22 cellular contexts compared by ENCODE assay signal in genomic region chr10:29480281-29480954, GRCh38.
DNase-seq lines count a peak whose midpoint lies in the region; FAIRE-seq and TF ChIP-seq lines count a peak whose summit lies in the region.
"Had no signal": no experiment of that assay in that cellular context is flagged by ENCODE, and none has a peak within 500 bp of the region (broad histone marks: within the 10 kb centered on the region; RNA-seq: fewer than 3 reads in every experiment).

No MANE protein-coding gene starts in this region.

- FAIRE-seq in GM12892 (lab: Jason Lieb, UNC) = peak; percentile 60
- FAIRE-seq: G401.6, GM18507, TTC549 had no signal

- H3K9me3 Mint-ChIP-seq in endodermal cell (no peaks in the 10 kb centered on the region), osteocyte (ENCODE audit: unreplicated experiment) (no peaks in the 10 kb centered on the region)
- no peaks in the 10 kb centered on the region for H3K9me3 Mint-ChIP-seq in activated CD4-positive, alpha-beta memory T cell treated with anti-CD3 and anti-CD28 coated beads, Interleukin-2, amount 10 ng/mL, durations not matched to agents 7 days and 5 days
- H3K9me3 Mint-ChIP-seq: activated naive CD8-positive, alpha-beta T cell treated with anti-CD3 and anti-CD28 coated beads for 36 hours; activated T-helper 1 cell treated with anti-CD3 and anti-CD28 coated beads, Interleukin-12 subunit alpha, Interleukin-12 subunit beta, Interleukin-2, Interleukin-4 antibody, amounts not matched to agents 30 ng/mL and 10 ng/mL and 1 ng/mL, durations not matched to agents 14 hours and 24 hours and 36 hours; CD4-positive, CD25-positive, alpha-beta regulatory T cell; central memory CD8-positive, alpha-beta T cell had no signal

- H3K4me3 ChIP-seq in endodermal cell (ENCODE audit: low read length) = no peak overlapping the region
- no peak overlapping the region for H3K4me3 ChIP-seq in trophoblast cell (ENCODE audit: low read depth, low read length)

- H3K27ac ChIP-seq in endodermal cell (ENCODE audit: low read depth, low read length) = no peak overlapping the region
- no peak overlapping the region for H3K27ac ChIP-seq in trophoblast cell (ENCODE audit: low read depth, low read length)

- WGBS in endodermal cell (ENCODE audit: insufficient coverage in 1 of 2, insufficient read length in 1 of 2), 2 experiments = 88 to 95% methylated on average over 11 to 22 of the region's 22 CpGs
- WGBS in trophoblast cell (ENCODE audit: extremely low coverage, insufficient coverage, insufficient read length) = no CpG with 5 or more reads among the region's 22 CpGs

- H3K9ac ChIP-seq in endodermal cell (ENCODE audit: extremely low read depth, low read length, poor library complexity, severe bottlenecking) (no peak overlapping the region), trophoblast cell (ENCODE audit: low read length) (no peak overlapping the region)

- no peak overlapping the region for H4K12ac ChIP-seq in trophoblast cell (ENCODE audit: low read depth, low read length)

- H3K27me3 Mint-ChIP-seq in endodermal cell (ENCODE audit: insufficient read depth) (no peaks in the 10 kb centered on the region), osteocyte (ENCODE audit: unreplicated experiment) (no peaks in the 10 kb centered on the region)
- no peaks in the 10 kb centered on the region for H3K27me3 Mint-ChIP-seq in activated CD4-positive, alpha-beta memory T cell treated with anti-CD3 and anti-CD28 coated beads, Interleukin-2, amount 10 ng/mL, durations not matched to agents 7 days and 5 days
- H3K27me3 Mint-ChIP-seq: activated naive CD8-positive, alpha-beta T cell treated with anti-CD3 and anti-CD28 coated beads for 36 hours; CD4-positive, CD25-positive, alpha-beta regulatory T cell; central memory CD8-positive, alpha-beta T cell had no signal

- no peak overlapping the region for H3K4me3 Mint-ChIP-seq in endodermal cell
- H3K4me3 Mint-ChIP-seq in osteocyte (ENCODE audit: unreplicated experiment) = no peak overlapping the region
- H3K4me3 Mint-ChIP-seq in activated CD4-positive, alpha-beta memory T cell treated with anti-CD3 and anti-CD28 coated beads, Interleukin-2, amount 10 ng/mL, durations not matched to agents 7 days and 5 days = no peak overlapping the region
- H3K4me3 Mint-ChIP-seq: activated naive CD8-positive, alpha-beta T cell treated with anti-CD3 and anti-CD28 coated beads for 36 hours; activated T-helper 1 cell treated with anti-CD3 and anti-CD28 coated beads, Interleukin-12 subunit alpha, Interleukin-12 subunit beta, Interleukin-2, Interleukin-4 antibody, amounts not matched to agents 30 ng/mL and 10 ng/mL and 1 ng/mL, durations not matched to agents 14 hours and 24 hours and 36 hours; CD4-positive, CD25-positive, alpha-beta regulatory T cell; central memory CD8-positive, alpha-beta T cell had no signal

- H4K91ac ChIP-seq in trophoblast cell (ENCODE audit: low read depth, low read length) = no peak overlapping the region

- H3K79me1 ChIP-seq in trophoblast cell (ENCODE audit: low read length) = peaks cover 1% of the 10 kb centered on the region

- H3K18ac ChIP-seq in trophoblast cell (ENCODE audit: low read length) = no peak overlapping the region

- H3K4me2 ChIP-seq in trophoblast cell (ENCODE audit: low read length) = no peak overlapping the region

- H3K36me3 Mint-ChIP-seq in endodermal cell (ENCODE audit: low read depth) = peaks cover 30% of the 10 kb centered on the region
- peaks cover 51% of the 10 kb centered on the region for H3K36me3 Mint-ChIP-seq in osteocyte (ENCODE audit: unreplicated experiment)
- H3K36me3 Mint-ChIP-seq in activated CD4-positive, alpha-beta memory T cell treated with anti-CD3 and anti-CD28 coated beads, Interleukin-2, amount 10 ng/mL, durations not matched to agents 7 days and 5 days (ENCODE audit: low read depth) = no peaks in the 10 kb centered on the region

- H4K8ac ChIP-seq in trophoblast cell (ENCODE audit: low read depth, low read length) = no peak overlapping the region

- no peak overlapping the region for H2AFZ ChIP-seq in trophoblast cell (ENCODE audit: insufficient read depth, low read length, poor library complexity)

- no peak overlapping the region for H3K23ac ChIP-seq in trophoblast cell (ENCODE audit: low read length)

- no peak for TF ChIP-seq POLR2A in GM12892 (IDR thresholded peaks at IDR 0.05; ENCODE audit: low read depth, low read length)

- H3K14ac ChIP-seq in trophoblast cell (ENCODE audit: low read length) = no peak overlapping the region

- H3K4me1 Mint-ChIP-seq in endodermal cell (peaks cover 18% of the 10 kb centered on the region), osteocyte (ENCODE audit: unreplicated experiment) (peaks cover 20% of the 10 kb centered on the region)
- peaks cover 21% of the 10 kb centered on the region for H3K4me1 Mint-ChIP-seq in activated CD4-positive, alpha-beta memory T cell treated with anti-CD3 and anti-CD28 coated beads, Interleukin-2, amount 10 ng/mL, durations not matched to agents 7 days and 5 days

- no peak overlapping the region for H3K4ac ChIP-seq in trophoblast cell (ENCODE audit: low read depth, low read length)

- CTCF ChIA-PET in activated CD4-positive, alpha-beta memory T cell treated with anti-CD3 and anti-CD28 coated beads, Interleukin-2, amount 10 ng/mL, durations not matched to agents 7 days and 5 days (lab: Charles Lee) = no interaction called here

- no peak overlapping the region for H2BK120ac ChIP-seq in trophoblast cell (ENCODE audit: insufficient read depth, low read length, poor library complexity)

- H3K27ac Mint-ChIP-seq in endodermal cell (peak overlapping the region; percentile 26), osteocyte (ENCODE audit: unreplicated experiment) (no peak overlapping the region)
- H3K27ac Mint-ChIP-seq in activated CD4-positive, alpha-beta memory T cell treated with anti-CD3 and anti-CD28 coated beads, Interleukin-2, amount 10 ng/mL, durations not matched to agents 7 days and 5 days = no peak overlapping the region
- H3K27ac Mint-ChIP-seq: activated naive CD8-positive, alpha-beta T cell treated with anti-CD3 and anti-CD28 coated beads for 36 hours; activated T-helper 1 cell treated with anti-CD3 and anti-CD28 coated beads, Interleukin-12 subunit alpha, Interleukin-12 subunit beta, Interleukin-2, Interleukin-4 antibody, amounts not matched to agents 30 ng/mL and 10 ng/mL and 1 ng/mL, durations not matched to agents 14 hours and 24 hours and 36 hours had no signal

- H3K4me1 ChIP-seq in endodermal cell (ENCODE audit: control insufficient read depth, insufficient read depth, low read length) = peaks cover 5% of the 10 kb centered on the region
- peaks cover 0 to 17% of the 10 kb centered on the region in 2 experiments for H3K4me1 ChIP-seq in trophoblast cell (ENCODE audit: control insufficient read depth in 1 of 2, insufficient read depth in 2 of 2, low read length in 2 of 2)

- DNase-seq in A172 (ENCODE audit: low spot score) (peak; percentile 35), GM12892 (ENCODE audit: insufficient read length) (no peak), endodermal cell (no peak), osteocyte (ENCODE audit: extremely low spot score, unreplicated experiment) (peak; percentile 57), trophoblast cell (no peak), putamen (ENCODE audit: low spot score) (no peak)
- DNase-seq in activated CD4-positive, alpha-beta memory T cell treated with anti-CD3 and anti-CD28 coated beads, Interleukin-2, amount 10 ng/mL, durations not matched to agents 7 days and 5 days = no peak
- no peak for DNase-seq in activated T-cell treated with anti-CD3 and anti-CD28 coated beads, Interleukin-2, amount 50 U/mL, for 48 hours
- DNase-seq: activated CD4-positive, alpha-beta T cell treated with anti-CD3 and anti-CD28 coated beads for 1 hour; activated naive CD8-positive, alpha-beta T cell treated with anti-CD3 and anti-CD28 coated beads for 36 hours; DMS 273 treated with DMSO at 0.1 percent for 48 hours; hippocampal formation; IMR-90; NCI-H1694; NCI-H2227 treated with DMSO at 0.1 percent for 48 hours; PC-3 had no signal

- H3K9me3 ChIP-seq in endodermal cell (ENCODE audit: control insufficient read depth, low read length) (no peaks in the 10 kb centered on the region), trophoblast cell (ENCODE audit: insufficient read depth, low read depth, low read length) (no peaks in the 10 kb centered on the region)

- POLR2A ChIA-PET in activated CD4-positive, alpha-beta memory T cell treated with anti-CD3 and anti-CD28 coated beads, Interleukin-2, amount 10 ng/mL, durations not matched to agents 7 days and 5 days (lab: Charles Lee) = no interaction called here

- H2AK5ac ChIP-seq in trophoblast cell (ENCODE audit: low read length) = no peak overlapping the region

- H2BK12ac ChIP-seq in trophoblast cell (ENCODE audit: low read length) = no peak overlapping the region

- peaks cover 38% of the 10 kb centered on the region for H3K36me3 ChIP-seq in endodermal cell (ENCODE audit: control insufficient read depth, insufficient read depth, low read length)
- peaks cover 26% of the 10 kb centered on the region in 2 experiments for H3K36me3 ChIP-seq in trophoblast cell (ENCODE audit: control insufficient read depth in 1 of 2, insufficient read depth in 2 of 2, low read length in 2 of 2)

- H2BK5ac ChIP-seq in trophoblast cell (ENCODE audit: low read depth, low read length, poor library complexity) = no peak overlapping the region

- no peaks in the 10 kb centered on the region for H3K79me2 ChIP-seq in trophoblast cell (ENCODE audit: control insufficient read depth, insufficient read depth, low read length, poor library complexity)

- TF ChIP-seq CTCF in endodermal cell (conservative IDR thresholded peaks at IDR 0.05) = no peak
- TF ChIP-seq CTCF in osteocyte (IDR thresholded peaks at IDR 0.05) = no peak

- H3K27me3 ChIP-seq in endodermal cell (ENCODE audit: control insufficient read depth, insufficient read depth, low read length, poor library complexity, severe bottlenecking) (no peaks in the 10 kb centered on the region), trophoblast cell (ENCODE audit: insufficient read depth, low read length) (no peaks in the 10 kb centered on the region)

Comparison
In these comparisons a context has a peak if more than half of its experiments do, and no peak if none do; other contexts are left out.
1. DNase-seq: peak in A172 (single experiment) and osteocyte (single experiment); none in GM12892 (single experiment), endodermal cell (single experiment), activated CD4-positive, alpha-beta memory T cell treated with anti-CD3 and anti-CD28 coated beads, Interleukin-2, amount 10 ng/mL, durations not matched to agents 7 days and 5 days (single experiment), trophoblast cell (0 of 2), putamen (single experiment) and activated T-cell treated with anti-CD3 and anti-CD28 coated beads, Interleukin-2, amount 50 U/mL, for 48 hours (0 of 2).